Comparison of ENCODE assay signal across 1 cellular context in genomic region chr20:1325173-1326030, GRCh38.
TF ChIP-seq lines count a peak whose summit lies in the region.

No MANE protein-coding gene starts in this region.

TF ChIP-seq in HepG2, 621 proteins besides CTCF, POLR2A, EP300 and RAD21 (continues in another document):
- peak; percentile 33; the same call in 1 of the 2 replicates for TF ChIP-seq ZNF784 (CRISPR knock-in tag; IDR thresholded peaks at IDR 0.05; ENCODE audit: borderline replicate concordance)
- peak; percentile 83; the same call in 1 of the 2 replicates for TF ChIP-seq POGK (CRISPR knock-in tag; conservative IDR thresholded peaks at IDR 0.05)
- no peak for TF ChIP-seq DDIT3 (CRISPR knock-in tag; IDR thresholded peaks at IDR 0.05)
- no peak for TF ChIP-seq PCBP2 (optimal IDR thresholded peaks at IDR 0.05; ENCODE audit: low read depth, low read length, poor library complexity, severe bottlenecking)
- TF ChIP-seq ZNF773 (CRISPR knock-in tag; IDR thresholded peaks at IDR 0.05; ENCODE audit: borderline replicate concordance): peak; percentile 43; the same call in 1 of the 2 replicates
- no peak for TF ChIP-seq USF2 (IDR thresholded peaks at IDR 0.05; ENCODE audit: low read depth, low read length)
- no peak for TF ChIP-seq USF2 (CRISPR knock-in tag; IDR thresholded peaks at IDR 0.05; ENCODE audit: borderline replicate concordance)
- no peak for TF ChIP-seq ZNF329 (CRISPR knock-in tag; IDR thresholded peaks at IDR 0.05; ENCODE audit: low read depth)
- TF ChIP-seq SIN3B (IDR thresholded peaks at IDR 0.05; ENCODE audit: low read length): no peak; the same call in 1 of the 2 replicates
- TF ChIP-seq CENPBD1 (CRISPR knock-in tag; IDR thresholded peaks at IDR 0.05; ENCODE audit: borderline replicate concordance, low read depth): no peak
- peak; percentile 65; the same call in 1 of the 2 replicates for TF ChIP-seq STAT6 (CRISPR knock-in tag; IDR thresholded peaks at IDR 0.05; ENCODE audit: borderline replicate concordance)
- TF ChIP-seq ZNF781 (CRISPR knock-in tag; IDR thresholded peaks at IDR 0.05; ENCODE audit: borderline replicate concordance, not compliant biosample characterization): peak; percentile 94
- peak; percentile 7; the same call in 1 of the 2 replicates for TF ChIP-seq ZNF644 (CRISPR knock-in tag; IDR thresholded peaks at IDR 0.05; ENCODE audit: low read depth)
- 0 out of 2 replicates have a peak, but pooled peaks have one; percentile 78 for TF ChIP-seq TOE1 (CRISPR knock-in tag; IDR thresholded peaks at IDR 0.05)
- no peak for TF ChIP-seq AKNA (CRISPR knock-in tag; IDR thresholded peaks at IDR 0.05; ENCODE audit: borderline replicate concordance)
- TF ChIP-seq ZFP36L2 (CRISPR knock-in tag; IDR thresholded peaks at IDR 0.05): no peak
- peak; percentile 18; the same call in 1 of the 2 replicates for TF ChIP-seq HIC2 (CRISPR knock-in tag; IDR thresholded peaks at IDR 0.05; ENCODE audit: low read depth)
- TF ChIP-seq ZNF292 (CRISPR knock-in tag; IDR thresholded peaks at IDR 0.05; ENCODE audit: borderline replicate concordance, low read depth): peak; percentile 29; the same call in 1 of the 2 replicates
- peak; percentile 71; the same call in 1 of the 2 replicates for TF ChIP-seq POGZ (CRISPR knock-in tag; IDR thresholded peaks at IDR 0.05)
- peak; percentile 87 for TF ChIP-seq KDM1A (CRISPR knock-in tag; IDR thresholded peaks at IDR 0.05)
- no peak for TF ChIP-seq ZBTB40 (IDR thresholded peaks at IDR 0.05)
- TF ChIP-seq ZBTB40 (CRISPR knock-in tag; IDR thresholded peaks at IDR 0.05): peak; percentile 36; the same call in 1 of the 2 replicates
- peak; percentile 86 for TF ChIP-seq NFRKB (IDR thresholded peaks at IDR 0.05)
